Comparison of ENCODE assay signal across 32 cellular contexts in genomic region chr7:135723411-135723810, GRCh38. TPM values are rescaled to one million over a fixed set of nuclear protein-coding genes. Genes with fewer than 3 reads are reported as not detected.
"Had no signal": no experiment of that assay in that cellular context is flagged by ENCODE, and none has a peak within 500 bp of the region (broad histone marks: within the 10 kb centered on the region; RNA-seq: fewer than 3 reads in every experiment).

No MANE protein-coding gene starts in this region.

- H3K27ac Mint-ChIP-seq: activated CD8-positive, alpha-beta memory T cell treated with anti-CD3 and anti-CD28 coated beads, Interleukin-2, amount 10 ng/mL, durations not matched to agents 7 days and 5 days; activated naive CD4-positive, alpha-beta T cell treated with anti-CD3 and anti-CD28 coated beads, Interleukin-2, amount 50 U/mL, for 24 hours; activated T-cell treated with anti-CD3 and anti-CD28 coated beads, Interleukin-2, amount 50 U/mL, for 24 hours; activated T-helper 1 cell treated with anti-CD3 and anti-CD28 coated beads, Interleukin-12 subunit alpha, Interleukin-12 subunit beta, Interleukin-2, Interleukin-4 antibody, amounts not matched to agents 30 ng/mL and 10 ng/mL and 1 ng/mL, durations not matched to agents 14 hours and 24 hours and 36 hours; WTC11 had no signal

- H3K4me1 ChIP-seq: ascending aorta had no signal

- ATAC-seq: activated CD8-positive, alpha-beta memory T cell treated with anti-CD3 and anti-CD28 coated beads, Interleukin-2, amount 10 ng/mL, durations not matched to agents 7 days and 5 days; T-cell; WTC11 had no signal

- DNase-seq: activated CD4-positive, alpha-beta T cell treated with anti-CD3 and anti-CD28 coated beads for 48 hours; activated CD4-positive, alpha-beta T cell treated with anti-CD3 and anti-CD28 coated beads, Interleukin-2, amount 50 U/mL, for 48 hours; activated CD4-positive, CD25-positive, alpha-beta regulatory T cell treated with anti-CD3 and anti-CD28 coated beads, Interleukin-2, amount 50 U/mL, for 72 hours; activated CD8-positive, alpha-beta memory T cell treated with anti-CD3 and anti-CD28 coated beads, Interleukin-2, amount 10 ng/mL, durations not matched to agents 7 days and 5 days; activated effector memory CD4-positive, alpha-beta T cell treated with Interleukin-2 at 50 U/mL for 16 hours; activated naive CD4-positive, alpha-beta T cell; activated T-cell treated with anti-CD3 and anti-CD28 coated beads, Interleukin-2, amount 50 U/mL, for 24 hours; amniotic stem cell; cerebellar nuclear complex; IMR-90; KG1; NCI-H1092; NCI-H1417; NCI-H1694; NCI-H2029 treated with DMSO at 0.1 percent for 48 hours; NCI-H345; NCI-H510A; NCI-H526 treated with DMSO at 0.1 percent for 48 hours; NCI-H82; NK-92 treated with Interleukin-12 subunit alpha and Interleukin-12 subunit beta, amount 100 ng/mL, for 24 hours; SIG-M5; T-cell; T-helper 2 cell; T1000 had no signal

- H3K4me1 Mint-ChIP-seq: activated CD8-positive, alpha-beta memory T cell treated with anti-CD3 and anti-CD28 coated beads, Interleukin-2, amount 10 ng/mL, durations not matched to agents 7 days and 5 days; activated naive CD4-positive, alpha-beta T cell treated with anti-CD3 and anti-CD28 coated beads, Interleukin-2, amount 50 U/mL, for 24 hours; T-cell had no signal

- H3K9me3 ChIP-seq: ascending aorta had no signal

- H3K36me3 ChIP-seq: ascending aorta, cardiac muscle cell had no signal

- H3K27ac ChIP-seq: ascending aorta, cardiac muscle cell had no signal

- H3K27me3 ChIP-seq: ascending aorta, cardiac muscle cell had no signal

- H3K9me3 Mint-ChIP-seq: activated naive CD4-positive, alpha-beta T cell treated with anti-CD3 and anti-CD28 coated beads, Interleukin-2, amount 50 U/mL, for 24 hours; activated T-cell treated with anti-CD3 and anti-CD28 coated beads, Interleukin-2, amount 50 U/mL, for 24 hours; activated T-helper 1 cell treated with anti-CD3 and anti-CD28 coated beads, Interleukin-12 subunit alpha, Interleukin-12 subunit beta, Interleukin-2, Interleukin-4 antibody, amounts not matched to agents 30 ng/mL and 10 ng/mL and 1 ng/mL, durations not matched to agents 14 hours and 24 hours and 36 hours; brain; T-cell; WTC11 had no signal

- H3K36me3 Mint-ChIP-seq: activated CD8-positive, alpha-beta memory T cell treated with anti-CD3 and anti-CD28 coated beads, Interleukin-2, amount 10 ng/mL, durations not matched to agents 7 days and 5 days; activated naive CD4-positive, alpha-beta T cell treated with anti-CD3 and anti-CD28 coated beads, Interleukin-2, amount 50 U/mL, for 24 hours; brain; T-cell; WTC11 had no signal

- H3K4me3 ChIP-seq: ascending aorta, cardiac muscle cell had no signal

- H3K4me3 Mint-ChIP-seq: activated CD8-positive, alpha-beta memory T cell treated with anti-CD3 and anti-CD28 coated beads, Interleukin-2, amount 10 ng/mL, durations not matched to agents 7 days and 5 days; activated naive CD4-positive, alpha-beta T cell treated with anti-CD3 and anti-CD28 coated beads, Interleukin-2, amount 50 U/mL, for 24 hours; activated T-cell treated with anti-CD3 and anti-CD28 coated beads, Interleukin-2, amount 50 U/mL, for 24 hours; activated T-helper 1 cell treated with anti-CD3 and anti-CD28 coated beads, Interleukin-12 subunit alpha, Interleukin-12 subunit beta, Interleukin-2, Interleukin-4 antibody, amounts not matched to agents 30 ng/mL and 10 ng/mL and 1 ng/mL, durations not matched to agents 14 hours and 24 hours and 36 hours; T-cell; WTC11 had no signal

RNA-seq across cellular contexts. Expression of gene SLC13A4, which starts 4.6 kb away (rescaled TPM):
- total RNA-seq: activated CD8-positive, alpha-beta memory T cell treated with anti-CD3 and anti-CD28 coated beads, Interleukin-2, amount 10 ng/mL, durations not matched to agents 7 days and 5 days; activated T-helper 1 cell treated with anti-CD3 and anti-CD28 coated beads, Interleukin-12 subunit alpha, Interleukin-12 subunit beta, Interleukin-2, Interleukin-4 antibody, amounts not matched to agents 30 ng/mL and 10 ng/mL and 1 ng/mL, durations not matched to agents 14 hours and 24 hours and 36 hours; IMR-90; LHCN-M2; MCF 10A; T-cell had no signal

RNA-seq across cellular contexts. Expression of gene FAM180A, which starts 25.2 kb away (rescaled TPM):
- total RNA-seq: activated CD8-positive, alpha-beta memory T cell treated with anti-CD3 and anti-CD28 coated beads, Interleukin-2, amount 10 ng/mL, durations not matched to agents 7 days and 5 days; activated T-helper 1 cell treated with anti-CD3 and anti-CD28 coated beads, Interleukin-12 subunit alpha, Interleukin-12 subunit beta, Interleukin-2, Interleukin-4 antibody, amounts not matched to agents 30 ng/mL and 10 ng/mL and 1 ng/mL, durations not matched to agents 14 hours and 24 hours and 36 hours; cardiac muscle cell; MCF 10A; T-cell; WTC11 had no signal
